Comparison of ENCODE assay signal across 8 cellular contexts in genomic region chr11:111870887-111871692, GRCh38. TPM values are rescaled to one million over a fixed set of nuclear protein-coding genes. Genes with fewer than 3 reads are reported as not detected.
DNase-seq lines count a peak whose midpoint lies in the region; ATAC-seq, FAIRE-seq and TF ChIP-seq lines count a peak whose summit lies in the region.

Gene ALG9 (minus strand): TSS chr11:111871581. CDS start chr11:111871482, 99 bp downstream.

- no peak for TF ChIP-seq POLR2A in adrenal gland (IDR thresholded peaks at IDR 0.05)

- H3K27me3 ChIP-seq in adrenal gland (no peaks in the 10 kb centered on the region), left ventricle myocardium inferior (ENCODE audit: low read depth) (no peaks in the 10 kb centered on the region), psoas muscle (ENCODE audit: insufficient read depth in 3 of 3, low read length in 2 of 3) (no peaks in the 10 kb centered on the region)

- H3K4me3 ChIP-seq in GM12865 (ENCODE audit: low read depth, low read length) (peak within 1 kb of the TSS; percentile 60), adrenal gland (peak within 1 kb of the TSS; percentile 67 to 97 (median 93)), left ventricle myocardium inferior (peak within 1 kb of the TSS; percentile 88), psoas muscle (peak within 1 kb of the TSS; percentile 91)

- CTCF ChIA-PET in T-cell (lab: Charles Lee): interaction anchor here (0.5 to 2.8 kb wide), 17 partner anchors 9 to 1442 kb away, joined by 3 to 20 read pairs (median 4); partner anchors contain the start of genes CFAP68 (in 1 of the 2) and PPP2R1B (in 1 of the 2)

- peak; percentile 93 for DNase-seq in GM12865 (ENCODE audit: low read depth)
- peak; percentile 60 for DNase-seq in NCI-H1092 (lab: John Stamatoyannopoulos, UW)
- peak; percentile 71 to 92 (median 86) for DNase-seq in T-cell
- DNase-seq in adrenal gland: peak; percentile 70 to 92 (median 88)
- DNase-seq in left ventricle myocardium inferior: peak; percentile 87
- DNase-seq in psoas muscle: peak; percentile 88 to 94
- peak; percentile 89 for DNase-seq in urothelium cell line (ENCODE audit: low spot score)

- peaks cover 0 to 9% of the 10 kb centered on the region in 2 donors for H3K36me3 ChIP-seq in adrenal gland (replicated peaks in 1 of 2)
- peaks cover 40% of the 10 kb centered on the region for H3K36me3 ChIP-seq in left ventricle myocardium inferior
- peaks cover 6 to 47% of the 10 kb centered on the region in 2 donors for H3K36me3 ChIP-seq in psoas muscle (ENCODE audit: insufficient read depth in 1 of 2, low read depth in 1 of 2)

- 0 to 1% (median 1%) methylated on average over 15 to 51 of the region's 51 CpGs for WGBS in adrenal gland, 4 donors
- 0 to 1% (median 0%) methylated on average over 36 to 51 of the region's 51 CpGs for WGBS in psoas muscle, 3 donors

- TF ChIP-seq CTCF in GM12865 (IDR thresholded peaks at IDR 0.05; ENCODE audit: insufficient read depth, low read depth, low read length, missing control alignments): peak; percentile 14
- peak in 2 of 6 experiments; percentile 39 to 41 for TF ChIP-seq CTCF in adrenal gland (IDR thresholded peaks at IDR 0.05)
- TF ChIP-seq CTCF in left ventricle myocardium inferior (IDR thresholded peaks at IDR 0.05; ENCODE audit: borderline replicate concordance): peak; percentile 33
- TF ChIP-seq CTCF in psoas muscle (IDR thresholded peaks at IDR 0.05): peak; percentile 20

- H3K9me3 ChIP-seq in adrenal gland (replicated peaks in 1 of 3): no peaks in the 10 kb centered on the region
- no peaks in the 10 kb centered on the region for H3K9me3 ChIP-seq in left ventricle myocardium inferior (replicated peaks)
- H3K9me3 ChIP-seq in psoas muscle: no peaks in the 10 kb centered on the region

- no peaks in the 10 kb centered on the region for H3K27me3 Mint-ChIP-seq in T-cell

- POLR2A ChIA-PET in T-cell (lab: Charles Lee): interaction anchor here (0.6 to 1.8 kb wide), 8 partner anchors 11 to 274 kb away, joined by 3 to 16 read pairs (median 6); partner anchors contain the start of gene DIXDC1 (in 1 of the 2)

- no peaks in the 10 kb centered on the region for H3K9me3 Mint-ChIP-seq in T-cell

- peak within 1 kb of the TSS; percentile 93 to 94 for H3K27ac Mint-ChIP-seq in T-cell

- peak; percentile 81 for FAIRE-seq in urothelium cell line (lab: Jason Lieb, UNC)

- intact Hi-C loops in adrenal gland (cut with DNase I) (loop anchor here (10.0 kb wide), 3 partner anchors 54 to 214 kb away; partner anchors contain the start of genes SDHD (in 1 of the 2) and TIMM8B (in 1 of the 2)), left ventricle myocardium inferior (cut with micrococcal nuclease) (no loop called here), psoas muscle (cut with DNase I) (no loop called here)

- ATAC-seq in HG02588 (IDR thresholded peaks at IDR 0.05; ENCODE audit: unreplicated experiment) (peak; percentile 90), T-cell (replicated peaks in 1 of 4) (peak; percentile 89 to 91 (median 90)), psoas muscle (peak; percentile 83 to 90 (median 87))

- H3K4me1 ChIP-seq in adrenal gland (replicated peaks in 1 of 2) (peaks cover 0 to 12% of the 10 kb centered on the region in 2 donors), left ventricle myocardium inferior (peaks cover 27% of the 10 kb centered on the region), psoas muscle (peaks cover 13% of the 10 kb centered on the region)

- peak within 1 kb of the TSS; percentile 90 to 94 (median 91) for H3K4me3 Mint-ChIP-seq in T-cell

- H3K4me1 Mint-ChIP-seq in T-cell: peaks cover 18 to 26% (median 22%) of the 10 kb centered on the region in 3 donors

- peaks cover 33% of the 10 kb centered on the region for H3K36me3 Mint-ChIP-seq in T-cell

- peak within 1 kb of the TSS; percentile 74 to 98 (median 87) for H3K27ac ChIP-seq in adrenal gland
- peak within 1 kb of the TSS; percentile 96 for H3K27ac ChIP-seq in left ventricle myocardium inferior (replicated peaks)
- H3K27ac ChIP-seq in psoas muscle: peak within 1 kb of the TSS; percentile 96

RNA-seq across cellular contexts. Expression of gene ALG9, which starts in this region (rescaled TPM):
- total RNA-seq in T-cell: 10 to 100 TPM; 20.0 to 25.6 (median 24.0) TPM
- total RNA-seq in adrenal gland: 10 to 100 TPM; 23.6 to 37.8 (median 29.8) TPM
- polyA plus RNA-seq in adrenal gland: 10 to 100 TPM; 43.8 to 53.6 (median 50.6) TPM
- total RNA-seq in left ventricle myocardium inferior: 14.4 TPM
- total RNA-seq in psoas muscle: 10 to 100 TPM; 12.8 to 20.3 (median 16.0) TPM
- 10 to 100 TPM in 2 of 3 donors, 1 to 10 TPM in 1; 9.6 to 21.9 (median 11.4) TPM for polyA plus RNA-seq in psoas muscle

Comparison
In these comparisons a context has a peak if more than half of its experiments do, and no peak if none do; other contexts are left out.
1. Peak in every context shown above with its lines: DNase-seq, ATAC-seq, H3K4me3 ChIP-seq and H3K27ac ChIP-seq.
2. intact Hi-C loops: an anchor here in adrenal gland (10.0 kb wide); none called in left ventricle myocardium inferior and psoas muscle.